21 cellular contexts compared by ENCODE assay signal in genomic region chr9:123176949-123177348, GRCh38.
"Had no signal": no experiment of that assay in that cellular context is flagged by ENCODE, and none has a peak within 500 bp of the region (broad histone marks: within the 10 kb centered on the region; RNA-seq: fewer than 3 reads in every experiment).

No MANE protein-coding gene starts in this region.

- H3K4me1 ChIP-seq: ascending aorta, breast epithelium, gastroesophageal sphincter, vagina had no signal

- DNase-seq: activated CD4-positive, alpha-beta memory T cell treated with anti-CD3 and anti-CD28 coated beads for 36 hours; activated CD4-positive, alpha-beta T cell treated with anti-CD3 and anti-CD28 coated beads for 36 hours; activated CD8-positive, alpha-beta memory T cell treated with anti-CD3 and anti-CD28 coated beads, Interleukin-2, amount 10 ng/mL, durations not matched to agents 7 days and 5 days; activated naive CD4-positive, alpha-beta T cell treated with anti-CD3 and anti-CD28 coated beads, Interleukin-2, amount 10 ng/mL, durations not matched to agents 7 days and 5 days; activated T-cell treated with anti-CD3 and anti-CD28 coated beads, Interleukin-2, amount 50 U/mL, for 1 hour; islet precursor cell; mucosa of descending colon; naive thymus-derived CD8-positive, alpha-beta T cell; retina; stimulated activated CD4-positive, alpha-beta T cell treated with anti-CD3 and anti-CD28 coated beads, Interleukin-15, amount 100 ng/mL, for 24 hours; stimulated activated CD4-positive, alpha-beta T cell treated with anti-CD3 and anti-CD28 coated beads, Interleukin-4, amount 100 ng/mL, for 1 hour; stimulated activated naive CD4-positive, alpha-beta T cell treated with Interleukin-2 at 50 U/mL for 16 hours; substantia nigra; T1000; transverse colon had no signal

- ATAC-seq: activated CD4-positive, alpha-beta T cell treated with anti-CD3 and anti-CD28 coated beads for 36 hours; activated CD8-positive, alpha-beta memory T cell treated with anti-CD3 and anti-CD28 coated beads, Interleukin-2, amount 10 ng/mL, durations not matched to agents 7 days and 5 days; gastroesophageal sphincter; left lobe of liver; mucosa of descending colon; naive thymus-derived CD8-positive, alpha-beta T cell had no signal

- H3K9me3 Mint-ChIP-seq: activated CD4-positive, alpha-beta memory T cell treated with anti-CD3 and anti-CD28 coated beads for 36 hours; activated naive CD4-positive, alpha-beta T cell treated with anti-CD3 and anti-CD28 coated beads, Interleukin-2, amount 10 ng/mL, durations not matched to agents 7 days and 5 days; activated T-helper 2 cell treated with anti-CD3 and anti-CD28 coated beads, Interferon-gamma antibody, Interleukin-2, Interleukin-4, amounts not matched to agents 10 μg/mL and 5 μg/mL and 100 μg/mL, durations not matched to agents 14 hours and 24 hours and 36 hours; naive thymus-derived CD8-positive, alpha-beta T cell had no signal

- H3K27me3 Mint-ChIP-seq: activated CD4-positive, alpha-beta memory T cell treated with anti-CD3 and anti-CD28 coated beads for 36 hours; activated CD4-positive, alpha-beta T cell treated with anti-CD3 and anti-CD28 coated beads for 36 hours; activated CD8-positive, alpha-beta memory T cell treated with anti-CD3 and anti-CD28 coated beads, Interleukin-2, amount 10 ng/mL, durations not matched to agents 7 days and 5 days; activated naive CD4-positive, alpha-beta T cell treated with anti-CD3 and anti-CD28 coated beads, Interleukin-2, amount 10 ng/mL, durations not matched to agents 7 days and 5 days; naive thymus-derived CD8-positive, alpha-beta T cell had no signal

- H3K9me3 ChIP-seq: ascending aorta, breast epithelium, gastroesophageal sphincter, mucosa of descending colon, transverse colon, vagina had no signal

- H3K27me3 ChIP-seq: ascending aorta, breast epithelium, gastroesophageal sphincter, transverse colon, vagina had no signal

- H3K27ac ChIP-seq: ascending aorta, gastroesophageal sphincter, transverse colon, vagina had no signal

- H3K4me3 Mint-ChIP-seq: activated CD4-positive, alpha-beta memory T cell treated with anti-CD3 and anti-CD28 coated beads for 36 hours; activated CD4-positive, alpha-beta T cell treated with anti-CD3 and anti-CD28 coated beads for 36 hours; activated CD8-positive, alpha-beta memory T cell treated with anti-CD3 and anti-CD28 coated beads, Interleukin-2, amount 10 ng/mL, durations not matched to agents 7 days and 5 days; activated naive CD4-positive, alpha-beta T cell treated with anti-CD3 and anti-CD28 coated beads, Interleukin-2, amount 10 ng/mL, durations not matched to agents 7 days and 5 days had no signal

- H3K36me3 ChIP-seq: ascending aorta, breast epithelium, gastroesophageal sphincter, transverse colon, vagina had no signal

- H3K27ac Mint-ChIP-seq: activated CD4-positive, alpha-beta memory T cell treated with anti-CD3 and anti-CD28 coated beads for 36 hours; activated CD4-positive, alpha-beta T cell treated with anti-CD3 and anti-CD28 coated beads for 36 hours; activated CD8-positive, alpha-beta memory T cell treated with anti-CD3 and anti-CD28 coated beads, Interleukin-2, amount 10 ng/mL, durations not matched to agents 7 days and 5 days; activated naive CD4-positive, alpha-beta T cell treated with anti-CD3 and anti-CD28 coated beads, Interleukin-2, amount 10 ng/mL, durations not matched to agents 7 days and 5 days; activated T-helper 2 cell treated with anti-CD3 and anti-CD28 coated beads, Interferon-gamma antibody, Interleukin-2, Interleukin-4, amounts not matched to agents 10 μg/mL and 5 μg/mL and 100 μg/mL, durations not matched to agents 14 hours and 24 hours and 36 hours had no signal

- H3K4me3 ChIP-seq: ascending aorta, gastroesophageal sphincter, mucosa of descending colon, transverse colon, vagina had no signal
